In the genomic region with DNA sequence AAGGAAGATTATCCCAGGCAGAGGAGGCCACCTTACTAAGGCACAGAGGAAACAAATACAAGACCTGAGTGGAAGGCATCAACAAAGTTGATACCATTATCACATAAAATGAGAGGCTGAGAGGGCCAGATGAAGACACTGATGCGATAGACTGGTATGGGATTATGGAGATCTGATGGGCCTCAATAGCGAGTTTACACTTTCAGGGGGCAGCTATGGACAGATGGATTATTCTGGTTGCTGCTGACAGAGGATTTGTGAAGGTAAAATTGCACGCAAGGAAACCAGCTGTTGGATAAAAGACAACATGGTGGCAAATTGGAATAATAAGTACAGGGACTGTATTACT, we compare ENCODE assay signal across 12 cellular contexts.
DNase-seq lines count a peak whose midpoint lies in the region; FAIRE-seq and TF ChIP-seq lines count a peak whose summit lies in the region.
"Had no signal": no experiment of that assay in that cellular context is flagged by ENCODE, and none has a peak within 500 bp of the region (broad histone marks: within the 10 kb centered on the region; RNA-seq: fewer than 3 reads in every experiment).

No MANE protein-coding gene starts in this region.

- H3K9me3 Mint-ChIP-seq in CD4-positive, alpha-beta memory T cell: peaks cover 0 to 10% (median 0%) of the 10 kb centered on the region in 8 donors
- H3K9me3 Mint-ChIP-seq: activated T-helper 2 cell treated with anti-CD3 and anti-CD28 coated beads, Interferon-gamma antibody, Interleukin-2, Interleukin-4, amounts not matched to agents 10 μg/mL and 5 μg/mL and 100 μg/mL, durations not matched to agents 14 hours and 24 hours and 36 hours had no signal

- H3K9ac ChIP-seq in neural cell (ENCODE audit: low read length): no peak overlapping the region

- H3F3A ChIP-seq in neural cell (ENCODE audit: insufficient read depth, low read length, poor library complexity, severe bottlenecking): no peaks in the 10 kb centered on the region

- TF ChIP-seq EP300 in neural cell (conservative IDR thresholded peaks at IDR 0.05; ENCODE audit: poor library complexity, severe bottlenecking): no peak

- TF ChIP-seq CTCF in ascending aorta (IDR thresholded peaks at IDR 0.05): no peak
- no peak for TF ChIP-seq CTCF in neural cell (IDR thresholded peaks at IDR 0.05; ENCODE audit: poor library complexity, severe bottlenecking)
- no peak for TF ChIP-seq CTCF in foreskin fibroblast (IDR thresholded peaks at IDR 0.05; ENCODE audit: low read depth, low read length)

- no peak overlapping the region for H3K4me2 ChIP-seq in neural cell (ENCODE audit: low read length)

- FAIRE-seq in GM19239 (lab: Jason Lieb, UNC): peak; percentile 8

- peak overlapping the region; percentile 36 for H3K27ac ChIP-seq in CD4-positive, alpha-beta memory T cell (ENCODE audit: low read depth, low read length)
- H3K27ac ChIP-seq in ascending aorta (peak overlapping the region; percentile 49 to 52), neural cell (ENCODE audit: low read length) (no peak overlapping the region)
- H3K27ac ChIP-seq: esophagus squamous epithelium had no signal

- peaks cover 11% of the 10 kb centered on the region for H3K4me1 ChIP-seq in CD4-positive, alpha-beta memory T cell (ENCODE audit: insufficient read depth, low read length)
- H3K4me1 ChIP-seq in ascending aorta: peaks cover 0 to 2% of the 10 kb centered on the region in 2 donors
- H3K4me1 ChIP-seq: Caco-2, right atrium auricular region had no signal

- no peak overlapping the region for H2AFZ ChIP-seq in neural cell (ENCODE audit: low read depth, low read length)

- intact Hi-C loops in CD4-positive, alpha-beta memory T cell (cut with micrococcal nuclease): loop anchor here (1.0 to 2.0 kb wide), 4 partner anchors 52 to 446 kb away; no protein-coding TSS in a partner anchor
- intact Hi-C loops in ascending aorta (cut with DNase I): loop anchor here (5.0 to 10.0 kb wide), 3 partner anchors 50 to 545 kb away; a partner anchor contains a TSS

- H3K4me3 ChIP-seq in CD4-positive, alpha-beta memory T cell (ENCODE audit: low read length in 2 of 2): no peak overlapping the region
- H3K4me3 ChIP-seq in ascending aorta: no peak overlapping the region
- H3K4me3 ChIP-seq in neural cell (ENCODE audit: low read length): peak overlapping the region; percentile 5
- no peak overlapping the region for H3K4me3 ChIP-seq in foreskin fibroblast (ENCODE audit: low read depth in 1 of 2, low read length in 2 of 2)

- H3K36me3 ChIP-seq in CD4-positive, alpha-beta memory T cell (ENCODE audit: insufficient read depth, low read length): no peaks in the 10 kb centered on the region
- no peaks in the 10 kb centered on the region for H3K36me3 ChIP-seq in ascending aorta
- H3K36me3 ChIP-seq in neural cell (ENCODE audit: insufficient read depth, low read length): no peaks in the 10 kb centered on the region
- H3K36me3 ChIP-seq: esophagus squamous epithelium, right atrium auricular region had no signal

- peaks cover 12 to 19% (median 13%) of the 10 kb centered on the region in 4 donors for H3K4me1 Mint-ChIP-seq in CD4-positive, alpha-beta memory T cell

- no peak for TF ChIP-seq RAD21 in neural cell (conservative IDR thresholded peaks at IDR 0.05)

- peaks cover 0 to 1% of the 10 kb centered on the region in 2 donors for H3K36me3 Mint-ChIP-seq in CD4-positive, alpha-beta memory T cell
- H3K36me3 Mint-ChIP-seq: mesothelial cell of epicardium had no signal

- CTCF ChIA-PET in CD4-positive, alpha-beta memory T cell (lab: Charles Lee; ENCODE audit: partially characterized antibody): interaction anchor here (0.7 to 2.4 kb wide), 21 partner anchors 10 to 1264 kb away, joined by 3 to 19 read pairs (median 3); no protein-coding TSS in a partner anchor

- H3K27me3 ChIP-seq in CD4-positive, alpha-beta memory T cell (ENCODE audit: insufficient read depth, low read length): no peaks in the 10 kb centered on the region
- no peaks in the 10 kb centered on the region for H3K27me3 ChIP-seq in ascending aorta
- no peaks in the 10 kb centered on the region for H3K27me3 ChIP-seq in neural cell (ENCODE audit: insufficient read depth, low read depth, low read length)
- H3K27me3 ChIP-seq: esophagus squamous epithelium, right atrium auricular region had no signal

- H3K4me3 Mint-ChIP-seq in CD4-positive, alpha-beta memory T cell: peak overlapping the region; percentile 35 to 81 (median 65)
- H3K4me3 Mint-ChIP-seq: mesothelial cell of epicardium had no signal

- no peak for DNase-seq in CD4-positive, alpha-beta memory T cell
- DNase-seq in GM19239 (ENCODE audit: insufficient read length, low spot score) (no peak), ascending aorta (ENCODE audit: low spot score in 2 of 2) (no peak), cortex of kidney (lab: John Stamatoyannopoulos, UW) (no peak), foreskin fibroblast (no peak), NCI-H1436 treated with DMSO at 0.1 percent for 48 hours (lab: John Stamatoyannopoulos, UW) (no peak)
- DNase-seq: esophagus squamous epithelium had no signal

- no peaks in the 10 kb centered on the region for H3K9me3 ChIP-seq in CD4-positive, alpha-beta memory T cell (ENCODE audit: control insufficient read depth in 1 of 2, low read length in 2 of 2)
- peaks cover 0 to 11% of the 10 kb centered on the region in 2 donors for H3K9me3 ChIP-seq in ascending aorta
- H3K9me3 ChIP-seq in neural cell (ENCODE audit: low read length): no peaks in the 10 kb centered on the region

- H3K27ac Mint-ChIP-seq in CD4-positive, alpha-beta memory T cell: peak overlapping the region; percentile 25 to 93 (median 85)
- H3K27ac Mint-ChIP-seq: activated T-helper 2 cell treated with anti-CD3 and anti-CD28 coated beads, Interferon-gamma antibody, Interleukin-2, Interleukin-4, amounts not matched to agents 10 μg/mL and 5 μg/mL and 100 μg/mL, durations not matched to agents 14 hours and 24 hours and 36 hours; mesothelial cell of epicardium had no signal

- no peaks in the 10 kb centered on the region for H4K20me1 ChIP-seq in neural cell (ENCODE audit: insufficient read depth)

- H3K9me2 ChIP-seq in neural cell (ENCODE audit: insufficient read depth, low read length): no peaks in the 10 kb centered on the region

- H3K79me2 ChIP-seq in neural cell (replicated peaks; ENCODE audit: insufficient read depth, low read length): no peaks in the 10 kb centered on the region

- no peaks in the 10 kb centered on the region for H3K27me3 Mint-ChIP-seq in CD4-positive, alpha-beta memory T cell

- POLR2A ChIA-PET in CD4-positive, alpha-beta memory T cell (lab: Charles Lee; ENCODE audit: partially characterized antibody): interaction anchor here (0.6 to 1.9 kb wide), 7 partner anchors 10 to 401 kb away, joined by 3 to 9 read pairs (median 3); no protein-coding TSS in a partner anchor

TF ChIP-seq in neural cell, 6 proteins besides CTCF, POLR2A, EP300 and RAD21:
- TF ChIP-seq SMC3 (conservative IDR thresholded peaks at IDR 0.05; ENCODE audit: poor library complexity) (no peak), POLR2AphosphoS5 (IDR thresholded peaks at IDR 0.05) (no peak), EZH2 (IDR thresholded peaks at IDR 0.05; ENCODE audit: borderline replicate concordance, insufficient read depth, low read length, poor library complexity, severe bottlenecking) (no peak), TAF1 (IDR thresholded peaks at IDR 0.05; ENCODE audit: low read depth) (no peak), MXI1 (conservative IDR thresholded peaks at IDR 0.05; ENCODE audit: poor library complexity, severe bottlenecking) (no peak)
- TF ChIP-seq, protein P1, sequence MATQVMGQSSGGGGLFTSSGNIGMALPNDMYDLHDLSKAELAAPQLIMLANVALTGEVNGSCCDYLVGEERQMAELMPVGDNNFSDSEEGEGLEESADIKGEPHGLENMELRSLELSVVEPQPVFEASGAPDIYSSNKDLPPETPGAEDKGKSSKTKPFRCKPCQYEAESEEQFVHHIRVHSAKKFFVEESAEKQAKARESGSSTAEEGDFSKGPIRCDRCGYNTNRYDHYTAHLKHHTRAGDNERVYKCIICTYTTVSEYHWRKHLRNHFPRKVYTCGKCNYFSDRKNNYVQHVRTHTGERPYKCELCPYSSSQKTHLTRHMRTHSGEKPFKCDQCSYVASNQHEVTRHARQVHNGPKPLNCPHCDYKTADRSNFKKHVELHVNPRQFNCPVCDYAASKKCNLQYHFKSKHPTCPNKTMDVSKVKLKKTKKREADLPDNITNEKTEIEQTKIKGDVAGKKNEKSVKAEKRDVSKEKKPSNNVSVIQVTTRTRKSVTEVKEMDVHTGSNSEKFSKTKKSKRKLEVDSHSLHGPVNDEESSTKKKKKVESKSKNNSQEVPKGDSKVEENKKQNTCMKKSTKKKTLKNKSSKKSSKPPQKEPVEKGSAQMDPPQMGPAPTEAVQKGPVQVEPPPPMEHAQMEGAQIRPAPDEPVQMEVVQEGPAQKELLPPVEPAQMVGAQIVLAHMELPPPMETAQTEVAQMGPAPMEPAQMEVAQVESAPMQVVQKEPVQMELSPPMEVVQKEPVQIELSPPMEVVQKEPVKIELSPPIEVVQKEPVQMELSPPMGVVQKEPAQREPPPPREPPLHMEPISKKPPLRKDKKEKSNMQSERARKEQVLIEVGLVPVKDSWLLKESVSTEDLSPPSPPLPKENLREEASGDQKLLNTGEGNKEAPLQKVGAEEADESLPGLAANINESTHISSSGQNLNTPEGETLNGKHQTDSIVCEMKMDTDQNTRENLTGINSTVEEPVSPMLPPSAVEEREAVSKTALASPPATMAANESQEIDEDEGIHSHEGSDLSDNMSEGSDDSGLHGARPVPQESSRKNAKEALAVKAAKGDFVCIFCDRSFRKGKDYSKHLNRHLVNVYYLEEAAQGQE (IDR thresholded peaks at IDR 0.05; ENCODE audit: borderline replicate concordance): no peak
